Comparison of ENCODE assay signal across 11 cellular contexts in genomic region chr6:31007694-31008093, GRCh38. TPM values are rescaled to one million over a fixed set of nuclear protein-coding genes. Genes with fewer than 3 reads are reported as not detected.
DNase-seq lines count a peak whose midpoint lies in the region; ATAC-seq and TF ChIP-seq lines count a peak whose summit lies in the region.
"Had no signal": no experiment of that assay in that cellular context is flagged by ENCODE, and none has a peak within 500 bp of the region (broad histone marks: within the 10 kb centered on the region; RNA-seq: fewer than 3 reads in every experiment).

No MANE protein-coding gene starts in this region.

- ATAC-seq in CD4-positive, alpha-beta T cell (ENCODE audit: poor library complexity): no peak
- ATAC-seq: T-helper 17 cell had no signal

- no peak for TF ChIP-seq CTCF in mesothelial cell of epicardium (IDR thresholded peaks at IDR 0.05; ENCODE audit: unreplicated experiment)
- no peak for TF ChIP-seq CTCF in CD4-positive, alpha-beta T cell (IDR thresholded peaks at IDR 0.05)

- H3K9me3 ChIP-seq in CD4-positive, alpha-beta T cell (ENCODE audit: control insufficient read depth, low read length): no peaks in the 10 kb centered on the region

- intact Hi-C loops in CD4-positive, alpha-beta T cell (cut with DNase I, micrococcal nuclease): no loop called here

- peak overlapping the region; percentile 80 for H3K27ac Mint-ChIP-seq in mesothelial cell of epicardium
- H3K27ac Mint-ChIP-seq in CD4-positive, alpha-beta T cell: no peak overlapping the region
- H3K27ac Mint-ChIP-seq: T-helper 17 cell had no signal

- H3K27me3 Mint-ChIP-seq in mesothelial cell of epicardium (ENCODE audit: low read depth): peaks cover under 1% of the 10 kb centered on the region
- peaks cover 40% of the 10 kb centered on the region for H3K27me3 Mint-ChIP-seq in CD4-positive, alpha-beta T cell

- H3K4me1 Mint-ChIP-seq in mesothelial cell of epicardium: peaks cover 31% of the 10 kb centered on the region
- no peaks in the 10 kb centered on the region for H3K4me1 Mint-ChIP-seq in CD4-positive, alpha-beta T cell (ENCODE audit: low read depth)

- POLR2A ChIA-PET in CD4-positive, alpha-beta T cell (lab: Charles Lee): no interaction called here

- DNase-seq in COLO829 (ENCODE audit: low spot score): peak; percentile 42
- DNase-seq in LoVo (ENCODE audit: low spot score): peak; percentile 12
- DNase-seq in dedifferentiated amniotic fluid mesenchymal stem cell (ENCODE audit: extremely low spot score): peak; percentile 81
- no peak for DNase-seq in mesothelial cell of epicardium (ENCODE audit: low spot score in 2 of 2, unreplicated experiment in 2 of 2)
- no peak for DNase-seq in CD4-positive, alpha-beta T cell
- no peak for DNase-seq in NCI-H2081 treated with DMSO at 0.1 percent for 48 hours (lab: John Stamatoyannopoulos, UW)
- no peak for DNase-seq in effector CD4-positive, alpha-beta T cell
- DNase-seq in NCI-H1694 treated with DMSO at 0.1 percent for 48 hours (lab: John Stamatoyannopoulos, UW): no peak
- DNase-seq: activated CD8-positive, alpha-beta memory T cell treated with anti-CD3 and anti-CD28 coated beads, Interleukin-2, amount 50 U/mL, for 4 hours; NCI-H446 treated with DMSO at 0.1 percent for 48 hours; T-helper 17 cell had no signal

- CTCF ChIA-PET in CD4-positive, alpha-beta T cell (lab: Charles Lee): no interaction called here

- H3K36me3 Mint-ChIP-seq in mesothelial cell of epicardium: no peaks in the 10 kb centered on the region
- H3K36me3 Mint-ChIP-seq in CD4-positive, alpha-beta T cell (ENCODE audit: low read depth): no peaks in the 10 kb centered on the region

- H3K9me3 Mint-ChIP-seq in mesothelial cell of epicardium: no peaks in the 10 kb centered on the region
- H3K9me3 Mint-ChIP-seq in CD4-positive, alpha-beta T cell: no peaks in the 10 kb centered on the region

- H3K27ac ChIP-seq in CD4-positive, alpha-beta T cell (ENCODE audit: low read depth, low read length): no peak overlapping the region

- no peaks in the 10 kb centered on the region for H3K27me3 ChIP-seq in CD4-positive, alpha-beta T cell (ENCODE audit: control insufficient read depth, insufficient read depth, low read length)

- no peak overlapping the region for H3K4me3 Mint-ChIP-seq in mesothelial cell of epicardium
- H3K4me3 Mint-ChIP-seq in CD4-positive, alpha-beta T cell: no peak overlapping the region
- H3K4me3 Mint-ChIP-seq: T-helper 17 cell had no signal

RNA-seq across cellular contexts. Expression of gene MUC22, which starts 2.6 kb away (rescaled TPM):
- not detected in 3 replicates for total RNA-seq in mesothelial cell of epicardium
- not detected for total RNA-seq in CD4-positive, alpha-beta T cell
- total RNA-seq: T-helper 17 cell had no signal

RNA-seq across cellular contexts. Expression of gene MUC21, which starts 24.2 kb away (rescaled TPM):
- total RNA-seq in mesothelial cell of epicardium: not detected in 3 replicates
- not detected for total RNA-seq in CD4-positive, alpha-beta T cell
- total RNA-seq: T-helper 17 cell had no signal

Comparison
In these comparisons a context has a peak if more than half of its experiments do, and no peak if none do; other contexts are left out.
1. DNase-seq: peak in COLO829 (single experiment), LoVo (single experiment) and dedifferentiated amniotic fluid mesenchymal stem cell (single experiment); none in mesothelial cell of epicardium (0 of 2), CD4-positive, alpha-beta T cell (0 of 10), NCI-H2081 treated with DMSO at 0.1 percent for 48 hours (single experiment), effector CD4-positive, alpha-beta T cell (single experiment) and NCI-H1694 treated with DMSO at 0.1 percent for 48 hours (single experiment).